ENCODE assay signal across 8 cellular contexts in the genomic region with DNA sequence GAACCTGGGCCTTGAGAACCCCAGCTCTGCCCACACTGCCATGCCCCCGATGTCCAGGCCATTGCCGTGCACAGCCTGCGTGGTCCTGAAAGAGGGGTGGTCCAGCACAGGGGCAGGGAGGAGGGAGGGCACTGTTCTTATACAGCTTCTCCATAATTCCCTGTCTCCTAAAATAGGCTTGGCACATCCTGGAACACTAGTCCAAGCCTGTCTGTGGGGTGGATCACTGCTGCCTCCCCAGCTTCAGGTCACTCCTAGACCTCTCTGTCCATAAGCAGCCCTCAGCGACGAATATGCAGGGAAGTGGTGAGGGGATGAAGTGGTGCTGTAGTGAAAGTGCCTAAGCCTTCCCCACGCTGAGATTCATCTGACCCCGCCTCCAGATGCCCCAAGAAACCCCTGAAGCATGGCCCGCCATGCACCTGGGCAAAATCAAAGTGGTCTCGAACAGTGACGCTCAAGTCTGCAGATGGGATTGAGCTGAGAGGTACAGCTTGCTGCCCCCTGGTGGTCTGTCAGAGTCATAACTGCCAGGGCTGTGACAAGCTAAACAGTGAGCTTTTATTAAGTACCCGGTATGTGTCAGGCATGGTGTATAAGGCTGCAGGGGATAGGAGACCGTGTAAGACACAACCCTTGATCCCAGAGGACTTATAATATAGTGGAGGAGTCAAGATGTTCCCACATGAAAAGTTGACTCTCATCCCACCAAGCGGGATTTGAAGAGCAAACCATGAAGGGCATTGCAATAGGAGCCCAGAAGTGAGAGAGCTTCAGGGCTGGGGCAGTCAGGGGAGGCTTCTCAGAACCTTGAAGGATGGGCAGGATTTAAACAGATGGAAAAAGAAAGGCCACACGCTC.
DNase-seq lines count a peak whose midpoint lies in the region; ATAC-seq and TF ChIP-seq lines count a peak whose summit lies in the region.

No MANE protein-coding gene starts in this region.

- DNase-seq in DMS53 treated with DMSO at 0.1 percent for 48 hours (lab: John Stamatoyannopoulos, UW; ENCODE audit: unreplicated experiment) (peak; percentile 62), RPMI7951 (ENCODE audit: low read depth) (peak; percentile 63), foreskin keratinocyte (peak; percentile 32 to 60), osteoblast (ENCODE audit: insufficient read length, low spot score, missing footprints) (peak; percentile 93), transverse colon (peak; percentile 59)
- DNase-seq in activated T-helper 1 cell treated with anti-CD3 and anti-CD28 coated beads, Interleukin-2, amount 50 U/mL, for 16 hours (ENCODE audit: low read depth in 1 of 2, low spot score in 1 of 2), result peak; percentile 24 to 45

- no peak for TF ChIP-seq EP300 in transverse colon (IDR thresholded peaks at IDR 0.05; ENCODE audit: low read depth)

- H3K4me2 ChIP-seq in Loucy (ENCODE audit: low read depth, low read length, poor library complexity, severe bottlenecking) (no peak overlapping the region), osteoblast (ENCODE audit: insufficient read depth, low read length) (no peak overlapping the region)

- H2AFZ ChIP-seq in Loucy (ENCODE audit: low read length), result no peak overlapping the region
- no peak overlapping the region for H2AFZ ChIP-seq in osteoblast (ENCODE audit: low read length)

- H3K79me2 ChIP-seq in Loucy (ENCODE audit: insufficient read depth, low read length) (no peaks in the 10 kb centered on the region), osteoblast (ENCODE audit: insufficient read depth, low read length) (no peaks in the 10 kb centered on the region)

- intact Hi-C loops in transverse colon (cut with DNase I; ENCODE audit: low total_unique reads), result loop anchor here (1.0 kb wide), 1 partner anchor 102 kb away; no protein-coding TSS in a partner anchor

- in situ Hi-C loops in transverse colon (cut with MboI; ENCODE audit: low pct_ligation_motif_present in 1 of 4, low pct_unique_long_range_greater_than_20kb in 1 of 4, low sequenced_read_pairs in 3 of 4), result loop anchor here (5.0 to 10.0 kb wide), 2 partner anchors 95 to 102 kb away; no protein-coding TSS in a partner anchor

- H3K27me3 ChIP-seq in Loucy (ENCODE audit: insufficient read depth, low read length, poor library complexity, severe bottlenecking) (no peaks in the 10 kb centered on the region), foreskin keratinocyte (peaks cover 19% of the 10 kb centered on the region), osteoblast (ENCODE audit: insufficient read depth, low read length) (peaks cover 49% of the 10 kb centered on the region), transverse colon (no peaks in the 10 kb centered on the region)

- WGBS in transverse colon (ENCODE audit: low coverage in 1 of 2), 2 donors, result 39% methylated on average over 13 of the region's 14 CpGs; no CpG with 5 or more reads in 1 of the 2 donors

- H3F3A ChIP-seq in Loucy (ENCODE audit: low read depth), result no peaks in the 10 kb centered on the region

- no peak overlapping the region for H3K27ac ChIP-seq in foreskin keratinocyte
- H3K27ac ChIP-seq in osteoblast (ENCODE audit: low read depth, low read length), result no peak overlapping the region
- H3K27ac ChIP-seq in transverse colon, result no peak overlapping the region

- H3K9me3 ChIP-seq in Loucy (ENCODE audit: insufficient read depth, low read depth, low read length), result no peaks in the 10 kb centered on the region
- H3K9me3 ChIP-seq in osteoblast (ENCODE audit: low read depth, low read length), result no peaks in the 10 kb centered on the region
- no peaks in the 10 kb centered on the region for H3K9me3 ChIP-seq in transverse colon

- no peak for TF ChIP-seq POLR2A in transverse colon (IDR thresholded peaks at IDR 0.05)

- H4K20me1 ChIP-seq in Loucy (ENCODE audit: insufficient read depth, low read length, poor library complexity, severe bottlenecking), result no peaks in the 10 kb centered on the region
- peaks cover 2% of the 10 kb centered on the region for H4K20me1 ChIP-seq in osteoblast (ENCODE audit: insufficient read depth, low read length)

- no peak overlapping the region for H3K4me3 ChIP-seq in Loucy (ENCODE audit: low read length, poor library complexity, severe bottlenecking)
- H3K4me3 ChIP-seq in osteoblast (ENCODE audit: insufficient read depth, low read length), result no peak overlapping the region
- H3K4me3 ChIP-seq in transverse colon, result no peak overlapping the region

- H3K36me3 ChIP-seq in Loucy (ENCODE audit: insufficient read depth, low read length) (no peaks in the 10 kb centered on the region), osteoblast (ENCODE audit: insufficient read depth, low read length) (no peaks in the 10 kb centered on the region), transverse colon (no peaks in the 10 kb centered on the region)

- H3K4me1 ChIP-seq in Loucy (ENCODE audit: insufficient read depth, low read length, poor library complexity, severe bottlenecking) (peaks cover 7% of the 10 kb centered on the region), foreskin keratinocyte (no peaks in the 10 kb centered on the region), osteoblast (ENCODE audit: insufficient read depth, low read length) (peaks cover 22% of the 10 kb centered on the region), transverse colon (peaks cover 0 to 7% (median 4%) of the 10 kb centered on the region in 4 donors)

- TF ChIP-seq CTCF in Loucy (conservative IDR thresholded peaks at IDR 0.05; ENCODE audit: low read length) (peak; percentile 94), foreskin keratinocyte (conservative IDR thresholded peaks at IDR 0.05) (peak; percentile 85), osteoblast (IDR thresholded peaks at IDR 0.05; ENCODE audit: extremely low read depth, low read depth, low read length) (peak; percentile 96), transverse colon (IDR thresholded peaks at IDR 0.05) (peak; percentile 84 to 90 (median 86))

- no peak overlapping the region for H3K9ac ChIP-seq in Loucy (ENCODE audit: low read depth, low read length, poor library complexity, severe bottlenecking)

- H3K9me2 ChIP-seq in Loucy (replicated peaks; ENCODE audit: low read depth, low read length), result no peaks in the 10 kb centered on the region

- ATAC-seq in GM21737 (IDR thresholded peaks at IDR 0.05; ENCODE audit: unreplicated experiment) (peak; percentile 45), foreskin keratinocyte (peak; percentile 68)

Comparison
In these comparisons a context has a peak if more than half of its experiments do, and no peak if none do; other contexts are left out.
1. DNase-seq: peak in every context shown above with its lines; median percentile 93 in osteoblast; 63 in RPMI7951; 62 in DMS53 treated with DMSO at 0.1 percent for 48 hours; 59 in transverse colon; 46 in foreskin keratinocyte; 34 in activated T-helper 1 cell treated with anti-CD3 and anti-CD28 coated beads, Interleukin-2, amount 50 U/mL, for 16 hours.